Comparison of ENCODE assay signal across 19 cellular contexts in genomic region chr7:82665966-82666507, GRCh38.
A peak's percentile ranks its signal among the peaks of the same experiment; 100 is the strongest.
DNase-seq lines count a peak whose midpoint lies in the region; ATAC-seq, FAIRE-seq and TF ChIP-seq lines count a peak whose summit lies in the region.
"Had no signal": no experiment of that assay in that cellular context is flagged by ENCODE, and none has a peak within 500 bp of the region (broad histone marks: within the 10 kb centered on the region; RNA-seq: fewer than 3 reads in every experiment).

No MANE protein-coding gene starts in this region.

- RAD21 ChIA-PET in HCT116 (lab: Charles Lee; ENCODE audit: low non-redundant PET in 1 of 2, low total read pairs in 2 of 2, uncharacterized antibody in 2 of 2, unreplicated experiment in 2 of 2): no interaction called here

- intact Hi-C loops in HCT116 (cut with micrococcal nuclease) (no loop called here), endothelial cell of umbilical vein (cut with micrococcal nuclease) (no loop called here)

- H3K4me2 ChIP-seq in HCT116 (ENCODE audit: low read length): no peak overlapping the region
- no peak overlapping the region for H3K4me2 ChIP-seq in endothelial cell of umbilical vein (ENCODE audit: insufficient read depth, low read length)
- H3K4me2 ChIP-seq in osteoblast (ENCODE audit: insufficient read depth, low read length): no peak overlapping the region

- no peaks in the 10 kb centered on the region for H3K9me1 ChIP-seq in endothelial cell of umbilical vein (replicated peaks; ENCODE audit: control insufficient read depth, extremely low read depth, insufficient read depth, low read length)

- H3K27me3 ChIP-seq in HCT116 (ENCODE audit: insufficient read depth, low read length): no peaks in the 10 kb centered on the region
- no peaks in the 10 kb centered on the region for H3K27me3 ChIP-seq in endothelial cell of umbilical vein (ENCODE audit: control insufficient read depth in 2 of 2, insufficient read depth in 2 of 2, low read length in 2 of 2)
- peaks cover 11% of the 10 kb centered on the region for H3K27me3 ChIP-seq in osteoblast (ENCODE audit: insufficient read depth, low read length)

- H3K9me3 ChIP-seq in HCT116 (ENCODE audit: control insufficient read depth in 1 of 2, insufficient read depth in 1 of 2, low read depth in 1 of 2, low read length in 2 of 2) (no peaks in the 10 kb centered on the region), endothelial cell of umbilical vein (replicated peaks; ENCODE audit: control insufficient read depth, insufficient read depth, low read length) (no peaks in the 10 kb centered on the region), osteoblast (ENCODE audit: low read depth, low read length) (no peaks in the 10 kb centered on the region), T-helper 17 cell (ENCODE audit: control insufficient read depth, low read length, poor library complexity, severe bottlenecking) (no peaks in the 10 kb centered on the region)

- no peaks in the 10 kb centered on the region for H3K4me1 ChIP-seq in HCT116 (ENCODE audit: control insufficient read depth in 1 of 2, insufficient read depth in 2 of 2, low read length in 2 of 2)
- H3K4me1 ChIP-seq in endothelial cell of umbilical vein (ENCODE audit: control insufficient read depth, extremely low read depth, insufficient read depth, low read length): no peaks in the 10 kb centered on the region
- no peaks in the 10 kb centered on the region for H3K4me1 ChIP-seq in osteoblast (ENCODE audit: insufficient read depth, low read length)

- POLR2A ChIA-PET in HCT116 (lab: Charles Lee): no interaction called here
- POLR2A ChIA-PET in endothelial cell of umbilical vein (lab: Charles Lee): no interaction called here

- H3K36me3 ChIP-seq in HCT116 (ENCODE audit: control insufficient read depth in 1 of 2, insufficient read depth in 2 of 2, low read length in 2 of 2) (no peaks in the 10 kb centered on the region), endothelial cell of umbilical vein (ENCODE audit: control insufficient read depth in 2 of 2, extremely low read depth in 1 of 2, insufficient read depth in 2 of 2, low read length in 2 of 2) (no peaks in the 10 kb centered on the region), osteoblast (ENCODE audit: insufficient read depth, low read length) (no peaks in the 10 kb centered on the region)

- ATAC-seq in HCT116 (no peak), T-helper 17 cell (no peak), HG03025 (IDR thresholded peaks at IDR 0.05; ENCODE audit: low FRiP score, unreplicated experiment) (no peak)

- no peaks in the 10 kb centered on the region for H4K20me1 ChIP-seq in HCT116 (ENCODE audit: insufficient read depth)
- no peaks in the 10 kb centered on the region for H4K20me1 ChIP-seq in endothelial cell of umbilical vein (replicated peaks; ENCODE audit: control insufficient read depth, extremely low read depth, insufficient read depth, low read length)
- no peaks in the 10 kb centered on the region for H4K20me1 ChIP-seq in osteoblast (ENCODE audit: insufficient read depth, low read length)

- no peaks in the 10 kb centered on the region for H3K4me1 Mint-ChIP-seq in T-helper 2 cell treated with Interferon-gamma antibody and Interleukin-4, amounts not matched to agents 5 μg/mL and 100 μg/mL, for 36 hours (ENCODE audit: low read depth)
- no peaks in the 10 kb centered on the region for H3K4me1 Mint-ChIP-seq in T-helper 17 cell
- H3K4me1 Mint-ChIP-seq: H9 had no signal

- H3K27me3 Mint-ChIP-seq in T-helper 2 cell treated with Interferon-gamma antibody and Interleukin-4, amounts not matched to agents 5 μg/mL and 100 μg/mL, for 36 hours (ENCODE audit: low read depth): no peaks in the 10 kb centered on the region
- H3K27me3 Mint-ChIP-seq in T-helper 17 cell: no peaks in the 10 kb centered on the region
- H3K27me3 Mint-ChIP-seq: IgD-negative memory B cell had no signal

- H3K9ac ChIP-seq in HCT116 (ENCODE audit: low read length): no peak overlapping the region
- H3K9ac ChIP-seq in endothelial cell of umbilical vein (replicated peaks; ENCODE audit: extremely low read depth, insufficient read depth, low read length): no peak overlapping the region

- no peaks in the 10 kb centered on the region for H3K36me3 Mint-ChIP-seq in T-helper 2 cell treated with Interferon-gamma antibody and Interleukin-4, amounts not matched to agents 5 μg/mL and 100 μg/mL, for 36 hours (ENCODE audit: low read depth)
- no peaks in the 10 kb centered on the region for H3K36me3 Mint-ChIP-seq in T-helper 17 cell (ENCODE audit: low read depth)
- H3K36me3 Mint-ChIP-seq: IgD-negative memory B cell had no signal

- H3K4me3 ChIP-seq in HCT116 (replicated peaks in 1 of 2; ENCODE audit: low read depth in 1 of 2, low read length in 2 of 2) (no peak overlapping the region), endothelial cell of umbilical vein (replicated peaks in 1 of 3; ENCODE audit: insufficient read depth in 1 of 3, low read depth in 1 of 3, low read length in 3 of 3) (no peak overlapping the region), osteoblast (ENCODE audit: insufficient read depth, low read length) (no peak overlapping the region)

- H3K27ac Mint-ChIP-seq in T-helper 2 cell treated with Interferon-gamma antibody and Interleukin-4, amounts not matched to agents 5 μg/mL and 100 μg/mL, for 36 hours: no peak overlapping the region
- no peak overlapping the region for H3K27ac Mint-ChIP-seq in T-helper 17 cell
- H3K27ac Mint-ChIP-seq: H9, IgD-negative memory B cell had no signal

- no peak for FAIRE-seq in endothelial cell of umbilical vein (lab: Jason Lieb, UNC)
- FAIRE-seq: HTR-8/SVneo had no signal

- no peak for TF ChIP-seq RAD21 in HCT116 (IDR thresholded peaks at IDR 0.05; ENCODE audit: low read depth)

- dilution Hi-C loops in endothelial cell of umbilical vein (cut with MboI; ENCODE audit: extremely low pct_ligation_motif_present, low sequenced_read_pairs): no loop called here

- H3K27ac ChIP-seq in HCT116 (ENCODE audit: low read depth, low read length) (no peak overlapping the region), endothelial cell of umbilical vein (ENCODE audit: insufficient read depth, low read depth, low read length) (no peak overlapping the region), osteoblast (ENCODE audit: low read depth, low read length) (no peak overlapping the region)
- H3K27ac ChIP-seq: HL-60 had no signal

- TF ChIP-seq CTCF in HCT116 (IDR thresholded peaks at IDR 0.05 in 2 of 3, conservative IDR thresholded peaks at IDR 0.05 in 1 of 3; ENCODE audit: borderline replicate concordance in 1 of 3, insufficient read depth in 1 of 3, low read depth in 2 of 3, low read length in 2 of 3) (no peak), endothelial cell of umbilical vein (IDR thresholded peaks at IDR 0.05; ENCODE audit: extremely low read depth in 1 of 2, insufficient read depth in 1 of 2, low read depth in 1 of 2, low read length in 2 of 2) (no peak), osteoblast (IDR thresholded peaks at IDR 0.05; ENCODE audit: extremely low read depth, low read depth, low read length) (no peak)

- H3K9me2 ChIP-seq in HCT116 (ENCODE audit: insufficient read depth): no peaks in the 10 kb centered on the region

- TF ChIP-seq POLR2A in HCT116 (IDR thresholded peaks at IDR 0.05; ENCODE audit: borderline replicate concordance, extremely low read depth, insufficient read depth, insufficient read length) (no peak), endothelial cell of umbilical vein (IDR thresholded peaks at IDR 0.05; ENCODE audit: low read depth, low read length) (no peak)

- CTCF ChIA-PET in HCT116 (lab: Charles Lee) (no interaction called here), endothelial cell of umbilical vein (lab: Charles Lee) (no interaction called here)

- H2AFZ ChIP-seq in HCT116 (ENCODE audit: low read depth, low read length, poor library complexity, severe bottlenecking) (peak overlapping the region; percentile 80), endothelial cell of umbilical vein (ENCODE audit: low read depth, low read length) (peak overlapping the region; percentile 26), osteoblast (ENCODE audit: low read length) (peak overlapping the region; percentile 38)

- DNase-seq in HCT116 (ENCODE audit: low read depth, low spot score): no peak
- DNase-seq in NCI-H524 treated with DMSO at 0.1 percent for 48 hours (lab: John Stamatoyannopoulos, UW): peak; percentile 27
- DNase-seq in endothelial cell of umbilical vein (ENCODE audit: low read depth, low spot score): peak; percentile 66
- peak; percentile 70 for DNase-seq in osteoblast (ENCODE audit: insufficient read length, low spot score, missing footprints)
- DNase-seq in T-helper 2 cell treated with Interferon-gamma antibody and Interleukin-4, amounts not matched to agents 5 μg/mL and 100 μg/mL, for 36 hours (ENCODE audit: low spot score): no peak
- no peak for DNase-seq in T-helper 17 cell
- DNase-seq: ACHN, COR-L47, H9, NCI-H1436, NCI-H2029 treated with DMSO at 0.1 percent for 48 hours, NCI-H526, OCI-M1, RPMI8226, SIG-M5 had no signal

- no peaks in the 10 kb centered on the region for H3K9me3 Mint-ChIP-seq in T-helper 2 cell treated with Interferon-gamma antibody and Interleukin-4, amounts not matched to agents 5 μg/mL and 100 μg/mL, for 36 hours
- H3K9me3 Mint-ChIP-seq: H9 had no signal

- H3K79me2 ChIP-seq in HCT116 (ENCODE audit: insufficient read depth, low read length) (no peaks in the 10 kb centered on the region), endothelial cell of umbilical vein (ENCODE audit: control insufficient read depth, insufficient read depth, low read length) (no peaks in the 10 kb centered on the region), osteoblast (ENCODE audit: insufficient read depth, low read length) (no peaks in the 10 kb centered on the region)

- BruUV-seq in HCT116 (replicated peaks; lab: Mats Ljungman, UMichigan) (no TSS peak), endothelial cell of umbilical vein (replicated peaks; lab: Mats Ljungman, UMichigan) (no TSS peak)

- H3K4me3 Mint-ChIP-seq in T-helper 2 cell treated with Interferon-gamma antibody and Interleukin-4, amounts not matched to agents 5 μg/mL and 100 μg/mL, for 36 hours: no peak overlapping the region
- no peak overlapping the region for H3K4me3 Mint-ChIP-seq in T-helper 17 cell
- H3K4me3 Mint-ChIP-seq: H9, IgD-negative memory B cell had no signal

TF ChIP-seq in HCT116, 20 proteins besides CTCF, POLR2A, EP300 and RAD21 (continues in another document):
- TF ChIP-seq ELF1 (IDR thresholded peaks at IDR 0.05; ENCODE audit: borderline replicate concordance, low read depth) (no peak), JUND (IDR thresholded peaks at IDR 0.05) (no peak), SIN3A (IDR thresholded peaks at IDR 0.05; ENCODE audit: low read depth) (no peak), EZH2phosphoT487 (IDR thresholded peaks at IDR 0.05; ENCODE audit: borderline replicate concordance) (no peak), EGR1 (IDR thresholded peaks at IDR 0.05; ENCODE audit: low read depth) (no peak)

TF ChIP-seq in endothelial cell of umbilical vein, 7 proteins besides CTCF, POLR2A, EP300 and RAD21 (continues in another document):
- TF ChIP-seq POLR2AphosphoS5 (IDR thresholded peaks at IDR 0.05; ENCODE audit: insufficient read depth, low read depth, low read length) (no peak), MYC (IDR thresholded peaks at IDR 0.05; ENCODE audit: low read depth, low read length) (no peak), FOS (IDR thresholded peaks at IDR 0.05; ENCODE audit: borderline replicate concordance, insufficient read depth, low read length) (no peak), GATA2 (IDR thresholded peaks at IDR 0.05; ENCODE audit: insufficient read depth, insufficient read length, low read depth, low read length) (no peak)

Comparison
In these comparisons a context has a peak if more than half of its experiments do, and no peak if none do; other contexts are left out.
1. DNase-seq: peak in NCI-H524 treated with DMSO at 0.1 percent for 48 hours (single experiment), endothelial cell of umbilical vein (single experiment) and osteoblast (single experiment); none in HCT116 (single experiment), T-helper 2 cell treated with Interferon-gamma antibody and Interleukin-4, amounts not matched to agents 5 μg/mL and 100 μg/mL, for 36 hours (single experiment) and T-helper 17 cell (0 of 3).
2. H2AFZ ChIP-seq: peak in every context shown above with its lines; median percentile 80 in HCT116; 38 in osteoblast; 26 in endothelial cell of umbilical vein.